8 cellular contexts compared by ENCODE assay signal in the genomic region with DNA sequence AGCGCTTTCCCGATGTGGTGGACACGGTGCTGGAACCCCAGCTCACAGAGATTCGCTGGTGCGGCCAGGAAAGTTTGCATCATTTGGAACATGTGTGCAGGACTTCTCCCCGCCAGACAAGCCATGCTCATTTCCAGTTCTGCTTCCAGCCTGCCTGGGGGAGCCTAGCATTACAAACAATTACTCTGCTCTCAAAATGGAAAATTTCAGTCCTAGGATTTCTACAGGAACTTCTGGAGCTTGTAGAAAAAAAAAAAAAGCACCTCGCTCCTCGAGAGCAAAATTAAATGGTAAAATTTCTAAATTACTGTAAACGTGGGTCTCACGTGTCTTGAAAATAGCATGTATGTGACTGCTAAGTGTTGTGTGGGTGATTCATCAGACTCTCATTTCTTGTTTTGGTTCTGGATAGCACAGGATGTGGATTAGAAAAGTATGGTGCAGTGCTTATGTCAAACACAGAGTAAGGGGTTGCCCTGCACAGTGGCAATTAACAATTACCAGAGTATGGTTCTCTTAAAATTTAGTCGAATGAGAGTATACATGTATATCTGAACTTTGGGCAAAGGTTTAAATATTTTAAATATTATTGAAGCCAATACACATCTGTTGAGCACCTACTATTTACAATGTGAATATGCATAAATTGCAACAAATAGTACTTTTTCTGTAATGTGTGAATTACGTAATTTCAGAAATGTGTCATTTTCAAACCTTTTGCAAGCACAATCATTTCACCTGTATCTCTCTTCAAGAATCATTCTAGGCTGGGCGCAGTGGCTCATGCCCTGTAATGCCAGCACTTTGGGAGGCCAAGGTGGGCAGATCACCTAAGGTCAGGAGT.
DNase-seq lines count a peak whose midpoint lies in the region; ATAC-seq, FAIRE-seq and TF ChIP-seq lines count a peak whose summit lies in the region.

No MANE protein-coding gene starts in this region.

- WGBS in GM12878 (ENCODE audit: insufficient coverage, insufficient replicate concordance, low lambda C conversion rate, missing lambda C conversion rate) = 44% methylated on average over 13 of the region's 13 CpGs
- 94% methylated on average over 11 to 13 of the region's 13 CpGs for WGBS in endodermal cell (ENCODE audit: insufficient coverage in 1 of 2, insufficient read length in 1 of 2), 2 experiments
- WGBS in adrenal gland, 4 donors = 70 to 78% (median 75%) methylated on average over 13 of the region's 13 CpGs

- peaks cover 2 to 22% (median 5%) of the 10 kb centered on the region in 7 donors for H3K4me1 Mint-ChIP-seq in naive thymus-derived CD4-positive, alpha-beta T cell
- peaks cover 21% of the 10 kb centered on the region for H3K4me1 Mint-ChIP-seq in endodermal cell

- no peak overlapping the region for H3K27ac ChIP-seq in GM12878 (ENCODE audit: control insufficient read depth, insufficient read depth)
- no peak overlapping the region for H3K27ac ChIP-seq in naive thymus-derived CD4-positive, alpha-beta T cell (ENCODE audit: low read depth, low read length)
- H3K27ac ChIP-seq in endodermal cell (ENCODE audit: low read depth, low read length) = no peak overlapping the region
- no peak overlapping the region for H3K27ac ChIP-seq in adrenal gland

- no peaks in the 10 kb centered on the region for H3K36me3 Mint-ChIP-seq in naive thymus-derived CD4-positive, alpha-beta T cell
- H3K36me3 Mint-ChIP-seq in endodermal cell (ENCODE audit: low read depth) = no peaks in the 10 kb centered on the region

- DNase-seq in EL (peak; percentile 69), GM12878 (ENCODE audit: low read depth, low spot score) (no peak), NCI-H2081 treated with DMSO at 0.1 percent for 48 hours (lab: John Stamatoyannopoulos, UW) (no peak), GM19238 (ENCODE audit: insufficient read length, low spot score) (no peak), endodermal cell (no peak), adrenal gland (no peak)
- peak in 1 of 9 donors; percentile 7 for DNase-seq in naive thymus-derived CD4-positive, alpha-beta T cell

- FAIRE-seq in GM12878 (lab: Jason Lieb, UNC) = peak; percentile 54

- H3K4me1 ChIP-seq in GM12878 (ENCODE audit: control insufficient read depth, insufficient read depth, low read length) = peaks cover 6% of the 10 kb centered on the region; the same call in 1 of the 2 replicates
- no peaks in the 10 kb centered on the region for H3K4me1 ChIP-seq in naive thymus-derived CD4-positive, alpha-beta T cell (ENCODE audit: control insufficient read depth in 2 of 2, insufficient read depth in 2 of 2, low read length in 2 of 2)
- H3K4me1 ChIP-seq in endodermal cell (ENCODE audit: control insufficient read depth, insufficient read depth, low read length) = peaks cover 3% of the 10 kb centered on the region
- no peaks in the 10 kb centered on the region for H3K4me1 ChIP-seq in adrenal gland (replicated peaks in 1 of 2)

- in situ Hi-C loops in GM12878 (cut with MboI) = no loop called here

- POLR2A ChIA-PET in GM12878 (lab: Charles Lee) = interaction anchor here (0.5 to 1.6 kb wide), 8 partner anchors 15 to 110 kb away, joined by 3 to 8 read pairs (median 4); no protein-coding TSS in a partner anchor
- POLR2A ChIA-PET in naive thymus-derived CD4-positive, alpha-beta T cell (lab: Charles Lee) = no interaction called here

- TF ChIP-seq POLR2A in GM12878 (IDR thresholded peaks at IDR 0.05; ENCODE audit: low read depth, low read length) (no peak), adrenal gland (IDR thresholded peaks at IDR 0.05) (no peak)

- TF ChIP-seq CTCF in GM12878 (IDR thresholded peaks at IDR 0.05 in 2 of 3, conservative IDR thresholded peaks at IDR 0.05 in 1 of 3; ENCODE audit: control insufficient read depth in 2 of 3, extremely low read depth in 1 of 3, insufficient read depth in 1 of 3, low read depth in 3 of 3, low read length in 3 of 3) (no peak), endodermal cell (conservative IDR thresholded peaks at IDR 0.05) (no peak), adrenal gland (IDR thresholded peaks at IDR 0.05) (no peak)

- intact Hi-C loops in GM12878 (cut with micrococcal nuclease; ENCODE audit: unreplicated experiment) = no loop called here
- intact Hi-C loops in naive thymus-derived CD4-positive, alpha-beta T cell (cut with micrococcal nuclease) = no loop called here
- intact Hi-C loops in adrenal gland (cut with DNase I) = no loop called here

- no peaks in the 10 kb centered on the region for H3K27me3 Mint-ChIP-seq in naive thymus-derived CD4-positive, alpha-beta T cell
- H3K27me3 Mint-ChIP-seq in endodermal cell (ENCODE audit: insufficient read depth) = no peaks in the 10 kb centered on the region

- peak overlapping the region in 4 of 9 donors; percentile 12 to 47 (median 38) for H3K27ac Mint-ChIP-seq in naive thymus-derived CD4-positive, alpha-beta T cell
- no peak overlapping the region for H3K27ac Mint-ChIP-seq in endodermal cell

- SMC1A ChIA-PET in GM12878 (lab: Charles Lee; ENCODE audit: uncharacterized antibody, unreplicated experiment) = interaction anchor here (0.6 to 4.0 kb wide), 11 partner anchors 9 to 210 kb away, joined by 3 to 35 read pairs (median 5); no protein-coding TSS in a partner anchor

- ATAC-seq in HG03432 (IDR thresholded peaks at IDR 0.05; ENCODE audit: unreplicated experiment) = peak; percentile 75
- peak; percentile 93 for ATAC-seq in GM12878
- ATAC-seq in naive thymus-derived CD4-positive, alpha-beta T cell = peak; percentile 57

- RAD21 ChIA-PET in GM12878 (lab: Charles Lee; ENCODE audit: unreplicated experiment) = interaction anchor here (0.7 to 3.3 kb wide), 10 partner anchors 15 to 214 kb away, joined by 3 to 29 read pairs (median 4); a partner anchor contains a TSS

- H3K4me3 Mint-ChIP-seq in naive thymus-derived CD4-positive, alpha-beta T cell = no peak overlapping the region
- no peak overlapping the region for H3K4me3 Mint-ChIP-seq in endodermal cell

- CTCF ChIA-PET in GM12878 (lab: Yijun Ruan, JAX) = interaction anchor here (1.5 to 3.5 kb wide), 3 partner anchors 20 to 110 kb away, joined by 5 to 12 read pairs (median 7); no protein-coding TSS in a partner anchor
- CTCF ChIA-PET in naive thymus-derived CD4-positive, alpha-beta T cell (lab: Charles Lee) = no interaction called here

- H2AFZ ChIP-seq in GM12878 (ENCODE audit: control insufficient read depth, low read depth, low read length) = no peak overlapping the region

- H3K9ac ChIP-seq in GM12878 (ENCODE audit: control insufficient read depth, insufficient read depth, low read length) = no peak overlapping the region
- H3K9ac ChIP-seq in endodermal cell (ENCODE audit: extremely low read depth, low read length, poor library complexity, severe bottlenecking) = no peak overlapping the region

- no peaks in the 10 kb centered on the region for H3K9me3 ChIP-seq in GM12878 (replicated peaks; ENCODE audit: control insufficient read depth, insufficient read depth, low read length)
- no peaks in the 10 kb centered on the region for H3K9me3 ChIP-seq in naive thymus-derived CD4-positive, alpha-beta T cell (ENCODE audit: control insufficient read depth in 2 of 3, low read length in 3 of 3)
- H3K9me3 ChIP-seq in endodermal cell (ENCODE audit: control insufficient read depth, low read length) = no peaks in the 10 kb centered on the region
- H3K9me3 ChIP-seq in adrenal gland (replicated peaks in 1 of 3) = no peaks in the 10 kb centered on the region

- no peaks in the 10 kb centered on the region for H3K36me3 ChIP-seq in GM12878 (ENCODE audit: control insufficient read depth in 2 of 2, insufficient read depth in 2 of 2, low read length in 1 of 2)
- H3K36me3 ChIP-seq in naive thymus-derived CD4-positive, alpha-beta T cell (ENCODE audit: control insufficient read depth in 2 of 3, insufficient read depth in 3 of 3, low read length in 3 of 3) = no peaks in the 10 kb centered on the region
- H3K36me3 ChIP-seq in endodermal cell (ENCODE audit: control insufficient read depth, insufficient read depth, low read length) = no peaks in the 10 kb centered on the region
- H3K36me3 ChIP-seq in adrenal gland (replicated peaks in 1 of 2) = no peaks in the 10 kb centered on the region

- H3K27me3 ChIP-seq in GM12878 (replicated peaks in 1 of 2; ENCODE audit: control insufficient read depth in 2 of 2, insufficient read depth in 2 of 2, low read length in 1 of 2) (no peaks in the 10 kb centered on the region), endodermal cell (ENCODE audit: control insufficient read depth, insufficient read depth, low read length, poor library complexity, severe bottlenecking) (no peaks in the 10 kb centered on the region), adrenal gland (no peaks in the 10 kb centered on the region)
- no peaks in the 10 kb centered on the region for H3K27me3 ChIP-seq in naive thymus-derived CD4-positive, alpha-beta T cell (ENCODE audit: control insufficient read depth in 2 of 2, insufficient read depth in 2 of 2, low read length in 2 of 2)

- BruUV-seq in GM12878 (replicated peaks; lab: Mats Ljungman, UMichigan) = no TSS peak

- peaks cover 0 to 6% (median 0%) of the 10 kb centered on the region in 11 donors for H3K9me3 Mint-ChIP-seq in naive thymus-derived CD4-positive, alpha-beta T cell
- H3K9me3 Mint-ChIP-seq in endodermal cell = no peaks in the 10 kb centered on the region

- H3K79me2 ChIP-seq in GM12878 (ENCODE audit: control insufficient read depth, insufficient read depth, low read length) = no peaks in the 10 kb centered on the region

- no peak for TF ChIP-seq RAD21 in GM12878 (IDR thresholded peaks at IDR 0.05; ENCODE audit: insufficient read depth, low read depth, low read length)

- H3K4me3 ChIP-seq in GM12878 = no peak overlapping the region
- no peak overlapping the region for H3K4me3 ChIP-seq in naive thymus-derived CD4-positive, alpha-beta T cell (ENCODE audit: low read length)
- no peak overlapping the region for H3K4me3 ChIP-seq in endodermal cell (ENCODE audit: low read length)
- H3K4me3 ChIP-seq in adrenal gland = no peak overlapping the region

- H4K20me1 ChIP-seq in GM12878 (ENCODE audit: control insufficient read depth, insufficient read depth) = no peaks in the 10 kb centered on the region

- TF ChIP-seq EP300 in GM12878 (IDR thresholded peaks at IDR 0.05; ENCODE audit: borderline replicate concordance in 1 of 2, control insufficient read depth in 1 of 2, low read depth in 2 of 2, low read length in 2 of 2) = no peak; a peak in 2 of 4 replicates

- no peak overlapping the region; the same call in 1 of the 2 replicates for H3K4me2 ChIP-seq in GM12878 (ENCODE audit: control insufficient read depth, insufficient read depth)
